ENCODE assay signal across 24 cellular contexts in genomic region chr4:6775746-6776145, GRCh38.
"Had no signal": no experiment of that assay in that cellular context is flagged by ENCODE, and none has a peak within 500 bp of the region (broad histone marks: within the 10 kb centered on the region; RNA-seq: fewer than 3 reads in every experiment).

No MANE protein-coding gene starts in this region.

- DNase-seq: activated CD4-positive, alpha-beta memory T cell treated with anti-CD3 and anti-CD28 coated beads, Interleukin-2, amount 10 ng/mL, durations not matched to agents 7 days and 5 days; activated CD4-positive, alpha-beta T cell treated with anti-CD3 and anti-CD28 coated beads, Interleukin-2, amount 10 ng/mL, durations not matched to agents 7 days and 5 days; activated CD4-positive, CD25-positive, alpha-beta regulatory T cell treated with anti-CD3 and anti-CD28 coated beads, Interleukin-2, amount 50 U/mL, for 72 hours; activated T-cell treated with anti-CD3 and anti-CD28 coated beads, Interleukin-2, amount 50 U/mL, for 48 hours; caudate nucleus; cortex of kidney; effector memory CD8-positive, alpha-beta T cell; erythroblast; gastrocnemius medialis; glutamatergic neuron; left cardiac atrium; left ventricle myocardium superior; occipital lobe; stimulated activated naive CD4-positive, alpha-beta T cell treated with Interleukin-2 at 50 U/mL for 16 hours; T-helper 2 cell; trophoblast cell had no signal

- H2AFZ ChIP-seq: parathyroid adenoma had no signal

- H3K27ac Mint-ChIP-seq: activated CD4-positive, alpha-beta memory T cell treated with anti-CD3 and anti-CD28 coated beads, Interleukin-2, amount 10 ng/mL, durations not matched to agents 7 days and 5 days; activated CD4-positive, alpha-beta T cell treated with anti-CD3 and anti-CD28 coated beads, Interleukin-2, amount 10 ng/mL, durations not matched to agents 7 days and 5 days; activated naive CD4-positive, alpha-beta T cell treated with anti-CD3 and anti-CD28 coated beads, Interleukin-2, amount 50 U/mL, for 24 hours; activated T-helper 2 cell treated with anti-CD3 and anti-CD28 coated beads, Interferon-gamma antibody, Interleukin-2, Interleukin-4, amounts not matched to agents 10 μg/mL and 5 μg/mL and 100 μg/mL, durations not matched to agents 14 hours and 24 hours and 36 hours had no signal

- H3K27me3 Mint-ChIP-seq: activated CD4-positive, alpha-beta T cell treated with anti-CD3 and anti-CD28 coated beads, Interleukin-2, amount 10 ng/mL, durations not matched to agents 7 days and 5 days; activated naive CD4-positive, alpha-beta T cell treated with anti-CD3 and anti-CD28 coated beads, Interleukin-2, amount 50 U/mL, for 24 hours; effector memory CD8-positive, alpha-beta T cell had no signal

- H3K4me3 ChIP-seq: gastrocnemius medialis, right atrium auricular region, thoracic aorta had no signal

- H3K27ac ChIP-seq: gastrocnemius medialis, parathyroid adenoma, right atrium auricular region, thoracic aorta had no signal

- H3K36me3 ChIP-seq: gastrocnemius medialis, right atrium auricular region, thoracic aorta had no signal

- H3K27me3 ChIP-seq: gastrocnemius medialis, right atrium auricular region had no signal

- H3K36me3 Mint-ChIP-seq: activated naive CD4-positive, alpha-beta T cell treated with anti-CD3 and anti-CD28 coated beads, Interleukin-2, amount 50 U/mL, for 24 hours had no signal

- ATAC-seq: effector memory CD8-positive, alpha-beta T cell; gastrocnemius medialis; left cardiac atrium; left ventricle myocardium superior had no signal

- H3K79me2 ChIP-seq: parathyroid adenoma had no signal

- H3K9me3 Mint-ChIP-seq: activated CD4-positive, alpha-beta memory T cell treated with anti-CD3 and anti-CD28 coated beads, Interleukin-2, amount 10 ng/mL, durations not matched to agents 7 days and 5 days; activated CD4-positive, alpha-beta T cell treated with anti-CD3 and anti-CD28 coated beads, Interleukin-2, amount 10 ng/mL, durations not matched to agents 7 days and 5 days; activated naive CD4-positive, alpha-beta T cell treated with anti-CD3 and anti-CD28 coated beads, Interleukin-2, amount 50 U/mL, for 24 hours; activated T-helper 2 cell treated with anti-CD3 and anti-CD28 coated beads, Interferon-gamma antibody, Interleukin-2, Interleukin-4, amounts not matched to agents 10 μg/mL and 5 μg/mL and 100 μg/mL, durations not matched to agents 14 hours and 24 hours and 36 hours; effector memory CD8-positive, alpha-beta T cell; neural crest cell had no signal

- H3K4me3 Mint-ChIP-seq: activated CD4-positive, alpha-beta memory T cell treated with anti-CD3 and anti-CD28 coated beads, Interleukin-2, amount 10 ng/mL, durations not matched to agents 7 days and 5 days; activated CD4-positive, alpha-beta T cell treated with anti-CD3 and anti-CD28 coated beads, Interleukin-2, amount 10 ng/mL, durations not matched to agents 7 days and 5 days; activated naive CD4-positive, alpha-beta T cell treated with anti-CD3 and anti-CD28 coated beads, Interleukin-2, amount 50 U/mL, for 24 hours; effector memory CD8-positive, alpha-beta T cell; neural crest cell had no signal

- H3K9me3 ChIP-seq: gastrocnemius medialis, right atrium auricular region, thoracic aorta had no signal

- H3K4me1 ChIP-seq: parathyroid adenoma had no signal

- FAIRE-seq: keratinocyte, urothelium cell line had no signal

- H3K9ac ChIP-seq: parathyroid adenoma had no signal
